1 cellular context compared by ENCODE assay signal in the genomic region with DNA sequence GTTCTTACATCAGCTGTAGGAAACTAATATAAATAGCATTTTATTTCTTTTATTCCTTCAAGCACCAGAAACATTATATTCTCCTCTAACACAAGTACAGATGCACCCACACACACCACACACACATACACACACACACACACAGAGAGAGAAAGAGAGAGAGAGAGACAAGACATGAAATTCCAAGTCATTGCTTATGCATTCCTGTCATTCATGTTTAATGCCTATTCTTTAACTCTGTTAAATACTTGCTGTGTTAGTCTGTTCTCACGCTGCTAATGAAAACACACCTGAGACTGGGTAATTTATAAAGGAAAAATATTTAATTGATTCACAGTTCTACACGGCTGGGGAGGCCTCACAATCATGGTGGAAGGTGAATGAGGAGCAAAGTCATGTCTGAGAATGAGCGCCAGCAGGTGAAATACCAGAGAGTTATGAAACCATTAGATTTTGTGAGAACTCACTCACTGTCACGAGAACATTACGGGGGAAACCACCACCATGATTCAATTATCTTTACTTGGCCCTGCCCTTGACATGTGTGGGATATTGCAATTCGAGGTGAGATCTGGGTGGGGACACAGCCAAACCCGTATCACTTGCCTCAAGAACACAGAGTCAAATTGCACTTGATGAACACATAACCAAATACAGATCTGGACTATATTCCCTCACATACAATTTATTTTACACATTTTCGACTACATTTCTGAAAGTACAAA.
TF ChIP-seq lines count a peak whose summit lies in the region.

No MANE protein-coding gene starts in this region.

TF ChIP-seq in GM12878, 131 proteins besides CTCF, POLR2A, EP300 and RAD21 (continued from another document):
- TF ChIP-seq E2F4 (IDR thresholded peaks at IDR 0.05; ENCODE audit: low read depth, low read length) (no peak), SREBF2 (IDR thresholded peaks at IDR 0.05; ENCODE audit: low read length) (no peak), CBX5 (IDR thresholded peaks at IDR 0.05; ENCODE audit: low read depth) (no peak), WRNIP1 (IDR thresholded peaks at IDR 0.05; ENCODE audit: borderline replicate concordance, low read depth, low read length) (no peak), EED (IDR thresholded peaks at IDR 0.05; ENCODE audit: low read depth) (no peak), IRF4 (IDR thresholded peaks at IDR 0.05; ENCODE audit: low read depth, low read length) (no peak), E2F8 (IDR thresholded peaks at IDR 0.05; ENCODE audit: low read depth, partially characterized antibody) (no peak), BMI1 (IDR thresholded peaks at IDR 0.05; ENCODE audit: borderline replicate concordance) (no peak), SMAD5 (IDR thresholded peaks at IDR 0.05; ENCODE audit: low read depth) (no peak), CHD4 (IDR thresholded peaks at IDR 0.05) (no peak), SIX5 (IDR thresholded peaks at IDR 0.05; ENCODE audit: low read depth, low read length, severe bottlenecking) (no peak), FOXM1 (IDR thresholded peaks at IDR 0.05; ENCODE audit: low read depth, low read length) (no peak), KLF5 (IDR thresholded peaks at IDR 0.05; ENCODE audit: partially characterized antibody) (no peak), NFIC (IDR thresholded peaks at IDR 0.05; ENCODE audit: low read depth, low read length) (no peak), NFYA (IDR thresholded peaks at IDR 0.05; ENCODE audit: borderline replicate concordance, low read depth, low read length) (no peak), IKZF2 (IDR thresholded peaks at IDR 0.05) (peak in 1 of 2 experiments; percentile 42; a peak in 2 of 4 replicates)
- TF ChIP-seq, protein P1, sequence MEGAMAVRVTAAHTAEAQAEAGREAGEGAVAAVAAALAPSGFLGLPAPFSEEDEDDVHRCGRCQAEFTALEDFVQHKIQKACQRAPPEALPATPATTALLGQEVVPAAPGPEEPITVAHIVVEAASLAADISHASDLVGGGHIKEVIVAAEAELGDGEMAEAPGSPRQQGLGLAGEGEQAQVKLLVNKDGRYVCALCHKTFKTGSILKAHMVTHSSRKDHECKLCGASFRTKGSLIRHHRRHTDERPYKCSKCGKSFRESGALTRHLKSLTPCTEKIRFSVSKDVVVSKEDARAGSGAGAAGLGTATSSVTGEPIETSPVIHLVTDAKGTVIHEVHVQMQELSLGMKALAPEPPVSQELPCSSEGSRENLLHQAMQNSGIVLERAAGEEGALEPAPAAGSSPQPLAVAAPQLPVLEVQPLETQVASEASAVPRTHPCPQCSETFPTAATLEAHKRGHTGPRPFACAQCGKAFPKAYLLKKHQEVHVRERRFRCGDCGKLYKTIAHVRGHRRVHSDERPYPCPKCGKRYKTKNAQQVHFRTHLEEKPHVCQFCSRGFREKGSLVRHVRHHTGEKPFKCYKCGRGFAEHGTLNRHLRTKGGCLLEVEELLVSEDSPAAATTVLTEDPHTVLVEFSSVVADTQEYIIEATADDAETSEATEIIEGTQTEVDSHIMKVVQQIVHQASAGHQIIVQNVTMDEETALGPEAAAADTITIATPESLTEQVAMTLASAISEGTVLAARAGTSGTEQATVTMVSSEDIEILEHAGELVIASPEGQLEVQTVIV (IDR thresholded peaks at IDR 0.05; ENCODE audit: borderline replicate concordance, partially characterized antibody): no peak
- TF ChIP-seq, protein P2, sequence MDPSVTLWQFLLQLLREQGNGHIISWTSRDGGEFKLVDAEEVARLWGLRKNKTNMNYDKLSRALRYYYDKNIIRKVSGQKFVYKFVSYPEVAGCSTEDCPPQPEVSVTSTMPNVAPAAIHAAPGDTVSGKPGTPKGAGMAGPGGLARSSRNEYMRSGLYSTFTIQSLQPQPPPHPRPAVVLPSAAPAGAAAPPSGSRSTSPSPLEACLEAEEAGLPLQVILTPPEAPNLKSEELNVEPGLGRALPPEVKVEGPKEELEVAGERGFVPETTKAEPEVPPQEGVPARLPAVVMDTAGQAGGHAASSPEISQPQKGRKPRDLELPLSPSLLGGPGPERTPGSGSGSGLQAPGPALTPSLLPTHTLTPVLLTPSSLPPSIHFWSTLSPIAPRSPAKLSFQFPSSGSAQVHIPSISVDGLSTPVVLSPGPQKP (IDR thresholded peaks at IDR 0.05; ENCODE audit: low read depth, low read length): no peak
- TF ChIP-seq, protein P3, sequence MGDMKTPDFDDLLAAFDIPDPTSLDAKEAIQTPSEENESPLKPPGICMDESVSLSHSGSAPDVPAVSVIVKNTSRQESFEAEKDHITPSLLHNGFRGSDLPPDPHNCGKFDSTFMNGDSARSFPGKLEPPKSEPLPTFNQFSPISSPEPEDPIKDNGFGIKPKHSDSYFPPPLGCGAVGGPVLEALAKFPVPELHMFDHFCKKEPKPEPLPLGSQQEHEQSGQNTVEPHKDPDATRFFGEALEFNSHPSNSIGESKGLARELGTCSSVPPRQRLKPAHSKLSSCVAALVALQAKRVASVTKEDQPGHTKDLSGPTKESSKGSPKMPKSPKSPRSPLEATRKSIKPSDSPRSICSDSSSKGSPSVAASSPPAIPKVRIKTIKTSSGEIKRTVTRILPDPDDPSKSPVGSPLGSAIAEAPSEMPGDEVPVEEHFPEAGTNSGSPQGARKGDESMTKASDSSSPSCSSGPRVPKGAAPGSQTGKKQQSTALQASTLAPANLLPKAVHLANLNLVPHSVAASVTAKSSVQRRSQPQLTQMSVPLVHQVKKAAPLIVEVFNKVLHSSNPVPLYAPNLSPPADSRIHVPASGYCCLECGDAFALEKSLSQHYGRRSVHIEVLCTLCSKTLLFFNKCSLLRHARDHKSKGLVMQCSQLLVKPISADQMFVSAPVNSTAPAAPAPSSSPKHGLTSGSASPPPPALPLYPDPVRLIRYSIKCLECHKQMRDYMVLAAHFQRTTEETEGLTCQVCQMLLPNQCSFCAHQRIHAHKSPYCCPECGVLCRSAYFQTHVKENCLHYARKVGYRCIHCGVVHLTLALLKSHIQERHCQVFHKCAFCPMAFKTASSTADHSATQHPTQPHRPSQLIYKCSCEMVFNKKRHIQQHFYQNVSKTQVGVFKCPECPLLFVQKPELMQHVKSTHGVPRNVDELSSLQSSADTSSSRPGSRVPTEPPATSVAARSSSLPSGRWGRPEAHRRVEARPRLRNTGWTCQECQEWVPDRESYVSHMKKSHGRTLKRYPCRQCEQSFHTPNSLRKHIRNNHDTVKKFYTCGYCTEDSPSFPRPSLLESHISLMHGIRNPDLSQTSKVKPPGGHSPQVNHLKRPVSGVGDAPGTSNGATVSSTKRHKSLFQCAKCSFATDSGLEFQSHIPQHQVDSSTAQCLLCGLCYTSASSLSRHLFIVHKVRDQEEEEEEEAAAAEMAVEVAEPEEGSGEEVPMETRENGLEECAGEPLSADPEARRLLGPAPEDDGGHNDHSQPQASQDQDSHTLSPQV (IDR thresholded peaks at IDR 0.05): no peak
- TF ChIP-seq, protein P4, sequence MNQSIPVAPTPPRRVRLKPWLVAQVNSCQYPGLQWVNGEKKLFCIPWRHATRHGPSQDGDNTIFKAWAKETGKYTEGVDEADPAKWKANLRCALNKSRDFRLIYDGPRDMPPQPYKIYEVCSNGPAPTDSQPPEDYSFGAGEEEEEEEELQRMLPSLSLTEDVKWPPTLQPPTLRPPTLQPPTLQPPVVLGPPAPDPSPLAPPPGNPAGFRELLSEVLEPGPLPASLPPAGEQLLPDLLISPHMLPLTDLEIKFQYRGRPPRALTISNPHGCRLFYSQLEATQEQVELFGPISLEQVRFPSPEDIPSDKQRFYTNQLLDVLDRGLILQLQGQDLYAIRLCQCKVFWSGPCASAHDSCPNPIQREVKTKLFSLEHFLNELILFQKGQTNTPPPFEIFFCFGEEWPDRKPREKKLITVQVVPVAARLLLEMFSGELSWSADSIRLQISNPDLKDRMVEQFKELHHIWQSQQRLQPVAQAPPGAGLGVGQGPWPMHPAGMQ (IDR thresholded peaks at IDR 0.05; ENCODE audit: borderline replicate concordance): no peak
- TF ChIP-seq, protein P5, sequence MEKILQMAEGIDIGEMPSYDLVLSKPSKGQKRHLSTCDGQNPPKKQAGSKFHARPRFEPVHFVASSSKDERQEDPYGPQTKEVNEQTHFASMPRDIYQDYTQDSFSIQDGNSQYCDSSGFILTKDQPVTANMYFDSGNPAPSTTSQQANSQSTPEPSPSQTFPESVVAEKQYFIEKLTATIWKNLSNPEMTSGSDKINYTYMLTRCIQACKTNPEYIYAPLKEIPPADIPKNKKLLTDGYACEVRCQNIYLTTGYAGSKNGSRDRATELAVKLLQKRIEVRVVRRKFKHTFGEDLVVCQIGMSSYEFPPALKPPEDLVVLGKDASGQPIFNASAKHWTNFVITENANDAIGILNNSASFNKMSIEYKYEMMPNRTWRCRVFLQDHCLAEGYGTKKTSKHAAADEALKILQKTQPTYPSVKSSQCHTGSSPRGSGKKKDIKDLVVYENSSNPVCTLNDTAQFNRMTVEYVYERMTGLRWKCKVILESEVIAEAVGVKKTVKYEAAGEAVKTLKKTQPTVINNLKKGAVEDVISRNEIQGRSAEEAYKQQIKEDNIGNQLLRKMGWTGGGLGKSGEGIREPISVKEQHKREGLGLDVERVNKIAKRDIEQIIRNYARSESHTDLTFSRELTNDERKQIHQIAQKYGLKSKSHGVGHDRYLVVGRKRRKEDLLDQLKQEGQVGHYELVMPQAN (conservative IDR thresholded peaks at IDR 0.05): no peak
- TF ChIP-seq, protein P6, sequence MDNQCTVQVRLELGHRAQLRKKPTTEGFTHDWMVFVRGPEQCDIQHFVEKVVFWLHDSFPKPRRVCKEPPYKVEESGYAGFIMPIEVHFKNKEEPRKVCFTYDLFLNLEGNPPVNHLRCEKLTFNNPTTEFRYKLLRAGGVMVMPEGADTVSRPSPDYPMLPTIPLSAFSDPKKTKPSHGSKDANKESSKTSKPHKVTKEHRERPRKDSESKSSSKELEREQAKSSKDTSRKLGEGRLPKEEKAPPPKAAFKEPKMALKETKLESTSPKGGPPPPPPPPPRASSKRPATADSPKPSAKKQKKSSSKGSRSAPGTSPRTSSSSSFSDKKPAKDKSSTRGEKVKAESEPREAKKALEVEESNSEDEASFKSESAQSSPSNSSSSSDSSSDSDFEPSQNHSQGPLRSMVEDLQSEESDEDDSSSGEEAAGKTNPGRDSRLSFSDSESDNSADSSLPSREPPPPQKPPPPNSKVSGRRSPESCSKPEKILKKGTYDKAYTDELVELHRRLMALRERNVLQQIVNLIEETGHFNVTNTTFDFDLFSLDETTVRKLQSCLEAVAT (IDR thresholded peaks at IDR 0.05): peak; percentile 80
- TF ChIP-seq, protein P7, sequence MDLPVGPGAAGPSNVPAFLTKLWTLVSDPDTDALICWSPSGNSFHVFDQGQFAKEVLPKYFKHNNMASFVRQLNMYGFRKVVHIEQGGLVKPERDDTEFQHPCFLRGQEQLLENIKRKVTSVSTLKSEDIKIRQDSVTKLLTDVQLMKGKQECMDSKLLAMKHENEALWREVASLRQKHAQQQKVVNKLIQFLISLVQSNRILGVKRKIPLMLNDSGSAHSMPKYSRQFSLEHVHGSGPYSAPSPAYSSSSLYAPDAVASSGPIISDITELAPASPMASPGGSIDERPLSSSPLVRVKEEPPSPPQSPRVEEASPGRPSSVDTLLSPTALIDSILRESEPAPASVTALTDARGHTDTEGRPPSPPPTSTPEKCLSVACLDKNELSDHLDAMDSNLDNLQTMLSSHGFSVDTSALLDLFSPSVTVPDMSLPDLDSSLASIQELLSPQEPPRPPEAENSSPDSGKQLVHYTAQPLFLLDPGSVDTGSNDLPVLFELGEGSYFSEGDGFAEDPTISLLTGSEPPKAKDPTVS (IDR thresholded peaks at IDR 0.05; ENCODE audit: low read depth, low read length): no peak
